Comparison of ENCODE assay signal across 20 cellular contexts in genomic region chr11:70434813-70435300, GRCh38.
"Had no signal": no experiment of that assay in that cellular context is flagged by ENCODE, and none has a peak within 500 bp of the region (broad histone marks: within the 10 kb centered on the region; RNA-seq: fewer than 3 reads in every experiment).

No MANE protein-coding gene starts in this region.

- H3K27me3 Mint-ChIP-seq: activated CD4-positive, alpha-beta T cell treated with anti-CD3 and anti-CD28 coated beads, Interleukin-2, amount 10 ng/mL, durations not matched to agents 24 days and 14 days; activated naive CD4-positive, alpha-beta T cell treated with anti-CD3 and anti-CD28 coated beads, Interleukin-2, amount 50 U/mL, for 24 hours had no signal

- H3K9me3 Mint-ChIP-seq: activated CD4-positive, alpha-beta memory T cell treated with anti-CD3 and anti-CD28 coated beads, Interleukin-2, amount 10 ng/mL, durations not matched to agents 7 days and 5 days; activated CD4-positive, alpha-beta T cell treated with anti-CD3 and anti-CD28 coated beads, Interleukin-2, amount 10 ng/mL, durations not matched to agents 24 days and 14 days; activated naive CD4-positive, alpha-beta T cell treated with anti-CD3 and anti-CD28 coated beads, Interleukin-2, amount 50 U/mL, for 24 hours; central memory CD8-positive, alpha-beta T cell; effector memory CD8-positive, alpha-beta T cell; natural killer cell treated with Interleukin-12 subunit alpha and Interleukin-12 subunit beta and Interleukin-15 and Interleukin-18, amount 100 ng/mL, for 72 hours had no signal

- H3K4me1 Mint-ChIP-seq: activated CD4-positive, alpha-beta memory T cell treated with anti-CD3 and anti-CD28 coated beads, Interleukin-2, amount 10 ng/mL, durations not matched to agents 7 days and 5 days; activated CD4-positive, alpha-beta T cell treated with anti-CD3 and anti-CD28 coated beads, Interleukin-2, amount 10 ng/mL, durations not matched to agents 24 days and 14 days; activated naive CD4-positive, alpha-beta T cell treated with anti-CD3 and anti-CD28 coated beads, Interleukin-2, amount 50 U/mL, for 24 hours had no signal

- H3K4me1 ChIP-seq: ascending aorta, lower lobe of right lung, upper lobe of left lung had no signal

- H3K4me3 Mint-ChIP-seq: activated CD4-positive, alpha-beta memory T cell treated with anti-CD3 and anti-CD28 coated beads, Interleukin-2, amount 10 ng/mL, durations not matched to agents 7 days and 5 days; activated CD4-positive, alpha-beta T cell treated with anti-CD3 and anti-CD28 coated beads, Interleukin-2, amount 10 ng/mL, durations not matched to agents 24 days and 14 days; activated naive CD4-positive, alpha-beta T cell treated with anti-CD3 and anti-CD28 coated beads, Interleukin-2, amount 50 U/mL, for 24 hours; central memory CD8-positive, alpha-beta T cell; effector memory CD8-positive, alpha-beta T cell; natural killer cell treated with Interleukin-12 subunit alpha and Interleukin-12 subunit beta and Interleukin-15 and Interleukin-18, amount 100 ng/mL, for 72 hours had no signal

- H3K27me3 ChIP-seq: ascending aorta, upper lobe of left lung had no signal

- FAIRE-seq: colon, endothelial cell of umbilical vein, kidney had no signal

- H3K36me3 Mint-ChIP-seq: natural killer cell treated with Interleukin-12 subunit alpha and Interleukin-12 subunit beta and Interleukin-15 and Interleukin-18, amount 100 ng/mL, for 72 hours had no signal

- DNase-seq: activated CD4-positive, alpha-beta memory T cell treated with anti-CD3 and anti-CD28 coated beads, Interleukin-2, amount 10 ng/mL, durations not matched to agents 7 days and 5 days; activated CD4-positive, alpha-beta T cell treated with anti-CD3 and anti-CD28 coated beads, Interleukin-2, amount 10 ng/mL, durations not matched to agents 24 days and 14 days; activated gamma-delta T cell treated with Interleukin-2 at 50 U/mL for 16 hours; activated T-cell treated with anti-CD3 and anti-CD28 coated beads for 4 hours; effector memory CD8-positive, alpha-beta T cell; foreskin melanocyte; lower lobe of right lung; nucleus accumbens; stimulated activated CD4-positive, alpha-beta T cell treated with anti-CD3 and anti-CD28 coated beads, Interleukin-4, amount 100 ng/mL, for 24 hours; stimulated activated naive CD4-positive, alpha-beta T cell treated with Interleukin-2 at 50 U/mL for 16 hours; upper lobe of left lung had no signal

- H3K9me3 ChIP-seq: ascending aorta, lower lobe of right lung, upper lobe of left lung had no signal

- H3K27ac Mint-ChIP-seq: activated CD4-positive, alpha-beta memory T cell treated with anti-CD3 and anti-CD28 coated beads, Interleukin-2, amount 10 ng/mL, durations not matched to agents 7 days and 5 days; activated CD4-positive, alpha-beta T cell treated with anti-CD3 and anti-CD28 coated beads, Interleukin-2, amount 10 ng/mL, durations not matched to agents 24 days and 14 days; activated naive CD4-positive, alpha-beta T cell treated with anti-CD3 and anti-CD28 coated beads, Interleukin-2, amount 50 U/mL, for 24 hours; effector memory CD8-positive, alpha-beta T cell had no signal

- ATAC-seq: activated CD4-positive, CD25-positive, alpha-beta regulatory T cell treated with anti-CD3 and anti-CD28 coated beads, Interleukin-2, amount 50 U/mL, for 24 hours; effector memory CD8-positive, alpha-beta T cell; esophagus mucosa; lower lobe of right lung; natural killer cell treated with Interleukin-12 subunit alpha and Interleukin-12 subunit beta and Interleukin-15 and Interleukin-18, amount 100 ng/mL, for 72 hours had no signal

- H3K4me3 ChIP-seq: ascending aorta, lower lobe of right lung, upper lobe of left lung had no signal

- H3K27ac ChIP-seq: ascending aorta, lower lobe of right lung, upper lobe of left lung had no signal
